ENCODE assay signal across 1 cellular context in genomic region chr3:189773056-189773455, GRCh38.
TF ChIP-seq lines count a peak whose summit lies in the region.

No MANE protein-coding gene starts in this region.

TF ChIP-seq in A549, 52 proteins besides CTCF, POLR2A, EP300 and RAD21 (continued from another document):
- TF ChIP-seq TFCP2L1 (CRISPR knock-in tag; IDR thresholded peaks at IDR 0.05) (no peak), PHF8 (IDR thresholded peaks at IDR 0.05; ENCODE audit: borderline replicate concordance, low read depth) (no peak), EHMT2 (IDR thresholded peaks at IDR 0.05; ENCODE audit: low read depth) (no peak), MYC (IDR thresholded peaks at IDR 0.05; ENCODE audit: borderline replicate concordance, low read length) (no peak), BCL3 (IDR thresholded peaks at IDR 0.05) (peak; percentile 59; the same call in 1 of the 3 replicates), BHLHE40 (IDR thresholded peaks at IDR 0.05; ENCODE audit: low read depth, low read length) (no peak), JUN (IDR thresholded peaks at IDR 0.05) (0 out of 5 replicates have a peak, but pooled peaks of 1 of the 2 experiments have one; percentile 61), ATOH8 (CRISPR knock-in tag; IDR thresholded peaks at IDR 0.05; ENCODE audit: low read depth) (no peak), JUNB (IDR thresholded peaks at IDR 0.05) (peak; percentile 78), KDM1A (IDR thresholded peaks at IDR 0.05; ENCODE audit: low read depth) (no peak), FOSL2 (IDR thresholded peaks at IDR 0.05) (peak; percentile 28; the same call in 1 of the 2 replicates), FOSL2 (CRISPR knock-in tag; IDR thresholded peaks at IDR 0.05) (peak; percentile 40), NPAS2 (CRISPR knock-in tag; IDR thresholded peaks at IDR 0.05; ENCODE audit: borderline replicate concordance) (no peak), MAZ (IDR thresholded peaks at IDR 0.05; ENCODE audit: borderline replicate concordance, low read depth, low read length) (no peak), CEBPB (IDR thresholded peaks at IDR 0.05) (peak; percentile 78 to 87), ELK1 (IDR thresholded peaks at IDR 0.05; ENCODE audit: low read depth, low read length) (no peak), MAFK (IDR thresholded peaks at IDR 0.05; ENCODE audit: partially characterized antibody) (no peak), ZC3H11A (IDR thresholded peaks at IDR 0.05) (no peak), EHF (CRISPR knock-in tag; IDR thresholded peaks at IDR 0.05) (no peak), HOXA7 (CRISPR knock-in tag; IDR thresholded peaks at IDR 0.05) (no peak)
